13 cellular contexts compared by ENCODE assay signal in genomic region chr11:75198278-75198948, GRCh38. TPM values are rescaled to one million over a fixed set of nuclear protein-coding genes. Genes with fewer than 3 reads are reported as not detected.
"Had no signal": no experiment of that assay in that cellular context is flagged by ENCODE, and none has a peak within 500 bp of the region (broad histone marks: within the 10 kb centered on the region; RNA-seq: fewer than 3 reads in every experiment).

No MANE protein-coding gene starts in this region.

- DNase-seq: activated effector memory CD4-positive, alpha-beta T cell treated with anti-CD3 and anti-CD28 coated beads, Interleukin-2, amount 50 U/mL, for 16 hours; activated T-cell treated with anti-CD3 and anti-CD28 coated beads, Interleukin-2, amount 50 U/mL, for 24 hours; amygdala; head of caudate nucleus; left lung; psoas muscle; spleen; stimulated activated CD4-positive, alpha-beta T cell treated with anti-CD3 and anti-CD28 coated beads, Interleukin-1b, Interleukin-23, amount 100 ng/mL, for 48 hours had no signal

- H3K36me3 ChIP-seq: tibial artery, vagina had no signal

- H3K9me3 ChIP-seq: esophagus muscularis mucosa, left lung, psoas muscle, right lobe of liver, spleen, tibial artery, vagina had no signal

- H3K27me3 ChIP-seq: left lung, right lobe of liver, spleen, tibial artery, vagina had no signal

- H3K4me1 ChIP-seq: psoas muscle, vagina had no signal

- H3K4me3 ChIP-seq: esophagus muscularis mucosa, left lung, psoas muscle, right lobe of liver, spleen, tibial artery, vagina had no signal

- H3K27ac ChIP-seq: esophagus muscularis mucosa, left lung, psoas muscle, spleen, tibial artery, vagina had no signal

RNA-seq across cellular contexts. Expression of gene TPBGL, which starts 42.2 kb away (rescaled TPM):
- total RNA-seq: fibroblast of villous mesenchyme, right lobe of liver had no signal

RNA-seq across cellular contexts. Expression of gene SLCO2B1, which starts 47.5 kb away (rescaled TPM):
- total RNA-seq: fibroblast of villous mesenchyme had no signal
